ENCODE assay signal across 1 cellular context in the genomic region with DNA sequence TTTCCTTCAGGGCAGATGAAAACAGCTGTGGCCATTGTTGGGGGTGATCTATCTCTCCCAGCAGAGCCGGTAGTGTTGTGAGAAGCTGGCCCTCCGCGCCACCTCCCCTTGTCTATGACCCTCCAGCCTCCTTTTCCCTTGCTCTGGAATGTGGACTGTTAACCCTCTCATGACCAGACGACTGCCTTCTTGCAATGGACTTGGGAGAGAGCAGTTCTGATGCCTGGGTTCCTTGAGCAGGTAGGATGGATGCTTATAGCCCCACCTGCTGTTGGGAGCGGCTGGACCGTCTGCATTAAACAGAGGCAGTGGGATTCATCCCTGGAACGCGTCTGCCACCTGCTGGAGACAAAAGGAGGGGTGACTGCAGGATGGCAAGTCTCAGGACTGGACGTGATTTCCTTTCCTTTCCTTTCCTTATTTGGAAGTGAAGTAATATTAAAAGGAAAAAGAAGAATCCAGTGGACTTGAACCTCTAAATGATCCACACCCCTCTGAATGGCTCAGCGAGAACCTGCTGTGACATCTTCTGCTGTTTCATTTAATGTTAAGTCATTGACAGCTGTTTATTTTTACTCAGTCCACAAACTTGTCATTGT.
A peak's percentile ranks its signal among the peaks of the same experiment; 100 is the strongest.
TF ChIP-seq lines count a peak whose summit lies in the region.

No MANE protein-coding gene starts in this region.

TF ChIP-seq in HepG2, 621 proteins besides CTCF, POLR2A, EP300 and RAD21 (continued from another document and continues in another):
- TF ChIP-seq, protein P1, sequence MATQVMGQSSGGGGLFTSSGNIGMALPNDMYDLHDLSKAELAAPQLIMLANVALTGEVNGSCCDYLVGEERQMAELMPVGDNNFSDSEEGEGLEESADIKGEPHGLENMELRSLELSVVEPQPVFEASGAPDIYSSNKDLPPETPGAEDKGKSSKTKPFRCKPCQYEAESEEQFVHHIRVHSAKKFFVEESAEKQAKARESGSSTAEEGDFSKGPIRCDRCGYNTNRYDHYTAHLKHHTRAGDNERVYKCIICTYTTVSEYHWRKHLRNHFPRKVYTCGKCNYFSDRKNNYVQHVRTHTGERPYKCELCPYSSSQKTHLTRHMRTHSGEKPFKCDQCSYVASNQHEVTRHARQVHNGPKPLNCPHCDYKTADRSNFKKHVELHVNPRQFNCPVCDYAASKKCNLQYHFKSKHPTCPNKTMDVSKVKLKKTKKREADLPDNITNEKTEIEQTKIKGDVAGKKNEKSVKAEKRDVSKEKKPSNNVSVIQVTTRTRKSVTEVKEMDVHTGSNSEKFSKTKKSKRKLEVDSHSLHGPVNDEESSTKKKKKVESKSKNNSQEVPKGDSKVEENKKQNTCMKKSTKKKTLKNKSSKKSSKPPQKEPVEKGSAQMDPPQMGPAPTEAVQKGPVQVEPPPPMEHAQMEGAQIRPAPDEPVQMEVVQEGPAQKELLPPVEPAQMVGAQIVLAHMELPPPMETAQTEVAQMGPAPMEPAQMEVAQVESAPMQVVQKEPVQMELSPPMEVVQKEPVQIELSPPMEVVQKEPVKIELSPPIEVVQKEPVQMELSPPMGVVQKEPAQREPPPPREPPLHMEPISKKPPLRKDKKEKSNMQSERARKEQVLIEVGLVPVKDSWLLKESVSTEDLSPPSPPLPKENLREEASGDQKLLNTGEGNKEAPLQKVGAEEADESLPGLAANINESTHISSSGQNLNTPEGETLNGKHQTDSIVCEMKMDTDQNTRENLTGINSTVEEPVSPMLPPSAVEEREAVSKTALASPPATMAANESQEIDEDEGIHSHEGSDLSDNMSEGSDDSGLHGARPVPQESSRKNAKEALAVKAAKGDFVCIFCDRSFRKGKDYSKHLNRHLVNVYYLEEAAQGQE (IDR thresholded peaks at IDR 0.05; ENCODE audit: borderline replicate concordance in 1 of 2, low read depth in 1 of 2, low read length in 2 of 2) = no peak
- TF ChIP-seq MAZ (IDR thresholded peaks at IDR 0.05; ENCODE audit: borderline replicate concordance, low read depth, low read length) = no peak
- TF ChIP-seq MAZ (CRISPR knock-in tag; IDR thresholded peaks at IDR 0.05; ENCODE audit: low read depth) = no peak; the same call in 1 of the 2 replicates
- no peak for TF ChIP-seq ZNF225 (CRISPR knock-in tag; IDR thresholded peaks at IDR 0.05)
- TF ChIP-seq RFX1 (IDR thresholded peaks at IDR 0.05) = no peak
- no peak for TF ChIP-seq MTA1 (CRISPR knock-in tag; IDR thresholded peaks at IDR 0.05; ENCODE audit: borderline replicate concordance)
- no peak for TF ChIP-seq RBFOX2 (IDR thresholded peaks at IDR 0.05; ENCODE audit: low read depth, low read length)
- TF ChIP-seq, protein P2, sequence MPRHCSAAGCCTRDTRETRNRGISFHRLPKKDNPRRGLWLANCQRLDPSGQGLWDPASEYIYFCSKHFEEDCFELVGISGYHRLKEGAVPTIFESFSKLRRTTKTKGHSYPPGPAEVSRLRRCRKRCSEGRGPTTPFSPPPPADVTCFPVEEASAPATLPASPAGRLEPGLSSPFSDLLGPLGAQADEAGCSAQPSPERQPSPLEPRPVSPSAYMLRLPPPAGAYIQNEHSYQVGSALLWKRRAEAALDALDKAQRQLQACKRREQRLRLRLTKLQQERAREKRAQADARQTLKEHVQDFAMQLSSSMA (CRISPR knock-in tag; IDR thresholded peaks at IDR 0.05) = 0 out of 2 replicates have a peak, but pooled peaks have one; percentile 50
- no peak for TF ChIP-seq NFIB (CRISPR knock-in tag; IDR thresholded peaks at IDR 0.05; ENCODE audit: borderline replicate concordance)
- TF ChIP-seq POGZ (CRISPR knock-in tag; IDR thresholded peaks at IDR 0.05) = no peak
- 0 out of 2 replicates have a peak, but pooled peaks have one; percentile 64 for TF ChIP-seq MZF1 (CRISPR knock-in tag; IDR thresholded peaks at IDR 0.05; ENCODE audit: borderline replicate concordance)
- no peak for TF ChIP-seq MBD4 (IDR thresholded peaks at IDR 0.05; ENCODE audit: borderline replicate concordance, low read length)
- no peak for TF ChIP-seq ZNF615 (CRISPR knock-in tag; IDR thresholded peaks at IDR 0.05; ENCODE audit: borderline replicate concordance)
- TF ChIP-seq ESRRA (CRISPR knock-in tag; IDR thresholded peaks at IDR 0.05; ENCODE audit: low read depth) = peak; percentile 23; the same call in 1 of the 2 replicates
- TF ChIP-seq, protein P3, sequence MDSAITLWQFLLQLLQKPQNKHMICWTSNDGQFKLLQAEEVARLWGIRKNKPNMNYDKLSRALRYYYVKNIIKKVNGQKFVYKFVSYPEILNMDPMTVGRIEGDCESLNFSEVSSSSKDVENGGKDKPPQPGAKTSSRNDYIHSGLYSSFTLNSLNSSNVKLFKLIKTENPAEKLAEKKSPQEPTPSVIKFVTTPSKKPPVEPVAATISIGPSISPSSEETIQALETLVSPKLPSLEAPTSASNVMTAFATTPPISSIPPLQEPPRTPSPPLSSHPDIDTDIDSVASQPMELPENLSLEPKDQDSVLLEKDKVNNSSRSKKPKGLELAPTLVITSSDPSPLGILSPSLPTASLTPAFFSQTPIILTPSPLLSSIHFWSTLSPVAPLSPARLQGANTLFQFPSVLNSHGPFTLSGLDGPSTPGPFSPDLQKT (CRISPR knock-in tag; IDR thresholded peaks at IDR 0.05; ENCODE audit: borderline replicate concordance) = no peak
- peak; percentile 43; the same call in 1 of the 2 replicates for TF ChIP-seq BCL6 (CRISPR knock-in tag; IDR thresholded peaks at IDR 0.05)
- 0 out of 2 replicates have a peak, but pooled peaks have one; percentile 36 for TF ChIP-seq MED1 (CRISPR knock-in tag; IDR thresholded peaks at IDR 0.05)
- no peak for TF ChIP-seq HNRNPLL (IDR thresholded peaks at IDR 0.05; ENCODE audit: low read depth, low read length, poor library complexity, severe bottlenecking)
- TF ChIP-seq, protein P4, sequence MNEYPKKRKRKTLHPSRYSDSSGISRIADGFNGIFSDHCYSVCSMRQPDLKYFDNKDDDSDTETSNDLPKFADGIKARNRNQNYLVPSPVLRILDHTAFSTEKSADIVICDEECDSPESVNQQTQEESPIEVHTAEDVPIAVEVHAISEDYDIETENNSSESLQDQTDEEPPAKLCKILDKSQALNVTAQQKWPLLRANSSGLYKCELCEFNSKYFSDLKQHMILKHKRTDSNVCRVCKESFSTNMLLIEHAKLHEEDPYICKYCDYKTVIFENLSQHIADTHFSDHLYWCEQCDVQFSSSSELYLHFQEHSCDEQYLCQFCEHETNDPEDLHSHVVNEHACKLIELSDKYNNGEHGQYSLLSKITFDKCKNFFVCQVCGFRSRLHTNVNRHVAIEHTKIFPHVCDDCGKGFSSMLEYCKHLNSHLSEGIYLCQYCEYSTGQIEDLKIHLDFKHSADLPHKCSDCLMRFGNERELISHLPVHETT (CRISPR knock-in tag; conservative IDR thresholded peaks at IDR 0.05) = no peak
- peak; percentile 61; the same call in 1 of the 2 replicates for TF ChIP-seq KLF6 (CRISPR knock-in tag; IDR thresholded peaks at IDR 0.05)
- TF ChIP-seq, protein P5, sequence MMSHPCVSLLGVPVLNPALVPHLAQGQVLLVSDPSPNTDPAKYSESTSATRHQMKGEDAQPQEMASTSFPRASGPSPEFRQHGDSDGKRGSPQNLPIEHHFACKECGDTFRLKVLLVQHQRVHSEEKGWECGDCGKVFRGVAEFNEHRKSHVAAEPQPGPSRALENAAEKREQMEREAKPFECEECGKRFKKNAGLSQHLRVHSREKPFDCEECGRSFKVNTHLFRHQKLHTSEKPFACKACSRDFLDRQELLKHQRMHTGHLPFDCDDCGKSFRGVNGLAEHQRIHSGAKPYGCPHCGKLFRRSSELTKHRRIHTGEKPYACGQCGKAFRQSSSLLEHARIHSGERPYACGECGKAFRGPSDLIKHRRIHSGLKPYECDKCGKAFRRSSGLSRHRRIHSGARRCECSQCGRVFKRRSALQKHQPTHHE (CRISPR knock-in tag; IDR thresholded peaks at IDR 0.05; ENCODE audit: borderline replicate concordance) = no peak
- TF ChIP-seq, protein P6, sequence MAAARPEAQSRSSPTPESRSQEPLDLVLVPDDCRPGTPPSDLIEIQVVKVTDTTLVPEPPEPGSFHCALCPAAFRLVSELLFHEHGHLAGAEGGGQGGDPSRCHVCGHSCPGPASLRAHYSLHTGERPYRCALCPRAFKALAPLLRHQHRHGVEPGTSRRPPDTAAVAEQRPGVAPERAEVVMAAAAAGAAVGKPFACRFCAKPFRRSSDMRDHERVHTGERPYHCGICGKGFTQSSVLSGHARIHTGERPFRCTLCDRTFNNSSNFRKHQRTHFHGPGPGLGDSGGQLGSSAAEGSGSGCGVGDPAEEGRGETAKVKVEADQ (CRISPR knock-in tag; IDR thresholded peaks at IDR 0.05; ENCODE audit: borderline replicate concordance) = no peak
- TF ChIP-seq ZFP90 (CRISPR knock-in tag; IDR thresholded peaks at IDR 0.05; ENCODE audit: borderline replicate concordance) = no peak
- no peak for TF ChIP-seq HHEX (CRISPR knock-in tag; IDR thresholded peaks at IDR 0.05)
- no peak for TF ChIP-seq ARHGAP35 (CRISPR knock-in tag; IDR thresholded peaks at IDR 0.05; ENCODE audit: borderline replicate concordance)
- TF ChIP-seq ZNF605 (CRISPR knock-in tag; IDR thresholded peaks at IDR 0.05) = peak; percentile 34; the same call in 1 of the 2 replicates
- TF ChIP-seq NCOA5 (CRISPR knock-in tag; IDR thresholded peaks at IDR 0.05) = no peak
- no peak for TF ChIP-seq CBX2 (IDR thresholded peaks at IDR 0.05; ENCODE audit: low read depth, low read length)
- TF ChIP-seq CBX2 (CRISPR knock-in tag; IDR thresholded peaks at IDR 0.05; ENCODE audit: low read depth) = no peak; the same call in 1 of the 2 replicates
- TF ChIP-seq ZNF121 (CRISPR knock-in tag; IDR thresholded peaks at IDR 0.05) = no peak
- no peak for TF ChIP-seq ZNF766 (CRISPR knock-in tag; IDR thresholded peaks at IDR 0.05; ENCODE audit: borderline replicate concordance)
- TF ChIP-seq ZFY (CRISPR knock-in tag; IDR thresholded peaks at IDR 0.05) = no peak
- no peak for TF ChIP-seq SNRNP70 (IDR thresholded peaks at IDR 0.05; ENCODE audit: low read depth, low read length)
- TF ChIP-seq HNRNPUL1 (IDR thresholded peaks at IDR 0.05; ENCODE audit: low read depth, low read length) = no peak
- TF ChIP-seq GATAD1 (CRISPR knock-in tag; IDR thresholded peaks at IDR 0.05) = peak; percentile 74
- no peak for TF ChIP-seq ZNF10 (CRISPR knock-in tag; IDR thresholded peaks at IDR 0.05; ENCODE audit: borderline replicate concordance, low read depth)
- TF ChIP-seq ZNF253 (CRISPR knock-in tag; IDR thresholded peaks at IDR 0.05; ENCODE audit: borderline replicate concordance) = no peak
- TF ChIP-seq SMARCC2 (IDR thresholded peaks at IDR 0.05) = no peak
- no peak for TF ChIP-seq NFE2 (CRISPR knock-in tag; IDR thresholded peaks at IDR 0.05)
- TF ChIP-seq ZNF775 (CRISPR knock-in tag; IDR thresholded peaks at IDR 0.05; ENCODE audit: borderline replicate concordance) = no peak
- TF ChIP-seq, protein P7, sequence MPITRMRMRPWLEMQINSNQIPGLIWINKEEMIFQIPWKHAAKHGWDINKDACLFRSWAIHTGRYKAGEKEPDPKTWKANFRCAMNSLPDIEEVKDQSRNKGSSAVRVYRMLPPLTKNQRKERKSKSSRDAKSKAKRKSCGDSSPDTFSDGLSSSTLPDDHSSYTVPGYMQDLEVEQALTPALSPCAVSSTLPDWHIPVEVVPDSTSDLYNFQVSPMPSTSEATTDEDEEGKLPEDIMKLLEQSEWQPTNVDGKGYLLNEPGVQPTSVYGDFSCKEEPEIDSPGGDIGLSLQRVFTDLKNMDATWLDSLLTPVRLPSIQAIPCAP (CRISPR knock-in tag; IDR thresholded peaks at IDR 0.05; ENCODE audit: low read depth) = no peak
- no peak for TF ChIP-seq ZNF431 (CRISPR knock-in tag; IDR thresholded peaks at IDR 0.05; ENCODE audit: borderline replicate concordance, low read depth)
- TF ChIP-seq MXI1 (IDR thresholded peaks at IDR 0.05; ENCODE audit: borderline replicate concordance, low read depth, low read length) = 0 out of 3 replicates have a peak, but pooled peaks have one; percentile 55
- TF ChIP-seq ZNF232 (CRISPR knock-in tag; IDR thresholded peaks at IDR 0.05; ENCODE audit: borderline replicate concordance) = no peak
- TF ChIP-seq, protein P8, sequence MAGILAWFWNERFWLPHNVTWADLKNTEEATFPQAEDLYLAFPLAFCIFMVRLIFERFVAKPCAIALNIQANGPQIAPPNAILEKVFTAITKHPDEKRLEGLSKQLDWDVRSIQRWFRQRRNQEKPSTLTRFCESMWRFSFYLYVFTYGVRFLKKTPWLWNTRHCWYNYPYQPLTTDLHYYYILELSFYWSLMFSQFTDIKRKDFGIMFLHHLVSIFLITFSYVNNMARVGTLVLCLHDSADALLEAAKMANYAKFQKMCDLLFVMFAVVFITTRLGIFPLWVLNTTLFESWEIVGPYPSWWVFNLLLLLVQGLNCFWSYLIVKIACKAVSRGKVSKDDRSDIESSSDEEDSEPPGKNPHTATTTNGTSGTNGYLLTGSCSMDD (CRISPR knock-in tag; IDR thresholded peaks at IDR 0.05) = no peak
- TF ChIP-seq, protein P9, sequence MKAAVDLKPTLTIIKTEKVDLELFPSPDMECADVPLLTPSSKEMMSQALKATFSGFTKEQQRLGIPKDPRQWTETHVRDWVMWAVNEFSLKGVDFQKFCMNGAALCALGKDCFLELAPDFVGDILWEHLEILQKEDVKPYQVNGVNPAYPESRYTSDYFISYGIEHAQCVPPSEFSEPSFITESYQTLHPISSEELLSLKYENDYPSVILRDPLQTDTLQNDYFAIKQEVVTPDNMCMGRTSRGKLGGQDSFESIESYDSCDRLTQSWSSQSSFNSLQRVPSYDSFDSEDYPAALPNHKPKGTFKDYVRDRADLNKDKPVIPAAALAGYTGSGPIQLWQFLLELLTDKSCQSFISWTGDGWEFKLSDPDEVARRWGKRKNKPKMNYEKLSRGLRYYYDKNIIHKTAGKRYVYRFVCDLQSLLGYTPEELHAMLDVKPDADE (CRISPR knock-in tag; IDR thresholded peaks at IDR 0.05) = no peak
- peak; percentile 72; the same call in 1 of the 2 replicates for TF ChIP-seq ZNF788 (CRISPR knock-in tag; IDR thresholded peaks at IDR 0.05; ENCODE audit: borderline replicate concordance)
- no peak for TF ChIP-seq SP1 (IDR thresholded peaks at IDR 0.05)
- no peak for TF ChIP-seq SP1 (CRISPR knock-in tag; IDR thresholded peaks at IDR 0.05)
- TF ChIP-seq, protein P10, sequence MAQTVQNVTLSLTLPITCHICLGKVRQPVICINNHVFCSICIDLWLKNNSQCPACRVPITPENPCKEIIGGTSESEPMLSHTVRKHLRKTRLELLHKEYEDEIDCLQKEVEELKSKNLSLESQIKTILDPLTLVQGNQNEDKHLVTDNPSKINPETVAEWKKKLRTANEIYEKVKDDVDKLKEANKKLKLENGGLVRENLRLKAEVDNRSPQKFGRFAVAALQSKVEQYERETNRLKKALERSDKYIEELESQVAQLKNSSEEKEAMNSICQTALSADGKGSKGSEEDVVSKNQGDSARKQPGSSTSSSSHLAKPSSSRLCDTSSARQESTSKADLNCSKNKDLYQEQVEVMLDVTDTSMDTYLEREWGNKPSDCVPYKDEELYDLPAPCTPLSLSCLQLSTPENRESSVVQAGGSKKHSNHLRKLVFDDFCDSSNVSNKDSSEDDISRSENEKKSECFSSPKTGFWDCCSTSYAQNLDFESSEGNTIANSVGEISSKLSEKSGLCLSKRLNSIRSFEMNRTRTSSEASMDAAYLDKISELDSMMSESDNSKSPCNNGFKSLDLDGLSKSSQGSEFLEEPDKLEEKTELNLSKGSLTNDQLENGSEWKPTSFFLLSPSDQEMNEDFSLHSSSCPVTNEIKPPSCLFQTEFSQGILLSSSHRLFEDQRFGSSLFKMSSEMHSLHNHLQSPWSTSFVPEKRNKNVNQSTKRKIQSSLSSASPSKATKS (CRISPR knock-in tag; IDR thresholded peaks at IDR 0.05) = no peak
- peak; percentile 44; the same call in 1 of the 2 replicates for TF ChIP-seq FOXC1 (CRISPR knock-in tag; IDR thresholded peaks at IDR 0.05; ENCODE audit: borderline replicate concordance)
- TF ChIP-seq ZNF460 (CRISPR knock-in tag; IDR thresholded peaks at IDR 0.05; ENCODE audit: borderline replicate concordance) = no peak
